In the genomic region with DNA sequence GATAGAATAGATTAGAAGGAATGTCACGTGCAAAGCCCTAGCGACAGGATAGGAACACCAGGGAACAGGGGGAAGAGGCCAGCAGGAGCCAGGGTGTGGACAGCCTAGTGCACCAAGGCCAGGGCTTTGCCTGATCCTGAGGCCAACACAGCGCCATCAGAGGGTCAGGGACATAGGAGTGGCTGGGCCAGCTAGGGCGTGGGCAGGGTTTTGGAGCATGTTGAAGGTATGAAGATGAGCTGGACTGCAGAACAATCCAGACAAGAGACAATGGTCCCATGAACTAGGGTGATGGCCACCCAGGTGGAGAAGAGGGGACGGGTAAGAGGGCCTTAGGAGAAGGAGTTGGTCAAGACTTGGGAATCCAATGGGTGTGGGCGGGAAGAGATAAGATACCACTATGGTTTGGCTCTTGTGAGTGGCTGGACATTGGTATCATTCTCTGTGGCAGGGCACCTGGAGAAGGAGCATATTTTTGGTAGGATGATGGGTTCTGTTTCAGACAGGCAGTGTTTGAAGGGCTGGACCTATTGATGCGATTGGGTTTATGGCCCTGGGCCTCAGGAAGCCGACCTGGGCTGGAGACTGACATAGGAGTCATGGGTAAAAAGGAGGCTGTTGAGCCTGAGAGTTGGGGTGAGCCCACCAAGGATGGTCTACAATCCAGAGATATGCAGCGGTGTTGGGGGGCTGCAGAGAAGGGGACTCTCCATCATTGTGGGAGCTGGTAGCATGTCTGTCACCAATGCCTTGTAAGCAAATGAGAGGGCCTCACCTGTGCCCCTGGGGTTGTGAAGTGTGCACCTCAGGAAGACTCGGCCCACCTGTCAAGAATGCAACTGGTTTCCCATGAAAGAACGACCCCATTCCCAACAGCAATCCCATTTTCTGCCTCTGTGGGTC, we compare ENCODE assay signal across 19 cellular contexts. TPM values are rescaled to one million over a fixed set of nuclear protein-coding genes. Genes with fewer than 3 reads are reported as not detected.
"Had no signal": no experiment of that assay in that cellular context is flagged by ENCODE, and none has a peak within 500 bp of the region (broad histone marks: within the 10 kb centered on the region; RNA-seq: fewer than 3 reads in every experiment).

No MANE protein-coding gene starts in this region.

- H3K36me3 ChIP-seq: heart left ventricle, left lung had no signal

- H3K9me3 ChIP-seq: heart left ventricle, left lung, psoas muscle, testis had no signal

- DNase-seq: activated CD4-positive, alpha-beta T cell treated with anti-CD3 and anti-CD28 coated beads, Interleukin-2, amount 50 U/mL, for 48 hours; activated CD8-positive, alpha-beta memory T cell treated with anti-CD3 and anti-CD28 coated beads, Interleukin-2, amount 10 ng/mL, durations not matched to agents 7 days and 5 days; activated gamma-delta T cell; activated T-cell treated with anti-CD3 and anti-CD28 coated beads, Interleukin-2, amount 50 U/mL, for 4 hours; amygdala; nucleus accumbens; stimulated activated CD4-positive, alpha-beta T cell treated with anti-CD3 and anti-CD28 coated beads, Interleukin-4, amount 100 ng/mL, for 1 hour; stimulated activated CD8-positive, alpha-beta memory T cell treated with anti-CD3 and anti-CD28 coated beads, Interleukin-4, amount 100 ng/mL, for 48 hours; stimulated activated naive CD8-positive, alpha-beta T cell treated with anti-CD3 and anti-CD28 coated beads, Interleukin-15, Interleukin-2, amounts not matched to agents 100 U/mL and 50 U/mL, for 24 hours; testis had no signal

- FAIRE-seq: islet of Langerhans, urothelium cell line had no signal

- H3K27ac ChIP-seq: left lung, psoas muscle, testis had no signal

- H3K27ac Mint-ChIP-seq: activated CD8-positive, alpha-beta memory T cell treated with anti-CD3 and anti-CD28 coated beads, Interleukin-2, amount 10 ng/mL, durations not matched to agents 7 days and 5 days had no signal

- H3K36me3 Mint-ChIP-seq: activated CD8-positive, alpha-beta memory T cell treated with anti-CD3 and anti-CD28 coated beads, Interleukin-2, amount 10 ng/mL, durations not matched to agents 7 days and 5 days; activated naive CD8-positive, alpha-beta T cell had no signal

- H3K4me3 Mint-ChIP-seq: activated CD8-positive, alpha-beta memory T cell treated with anti-CD3 and anti-CD28 coated beads, Interleukin-2, amount 10 ng/mL, durations not matched to agents 7 days and 5 days had no signal

- H3K4me3 ChIP-seq: heart left ventricle, left lung, psoas muscle, testis had no signal

- ATAC-seq: activated CD4-positive, CD25-positive, alpha-beta regulatory T cell treated with anti-CD3 and anti-CD28 coated beads, Interleukin-2, amount 50 U/mL, for 24 hours; activated CD8-positive, alpha-beta memory T cell treated with anti-CD3 and anti-CD28 coated beads, Interleukin-2, amount 10 ng/mL, durations not matched to agents 7 days and 5 days; activated T-cell treated with anti-CD3 and anti-CD28 coated beads, Interleukin-2, amount 50 U/mL, for 4 hours; esophagus mucosa; heart left ventricle; left lung; psoas muscle; stimulated activated naive CD8-positive, alpha-beta T cell treated with anti-CD3 and anti-CD28 coated beads, Interleukin-15, Interleukin-2, amounts not matched to agents 100 U/mL and 50 U/mL, for 24 hours had no signal

- H3K27me3 ChIP-seq: dorsolateral prefrontal cortex, left lung, testis had no signal

- H3K9me3 Mint-ChIP-seq: activated T-cell treated with anti-CD3 and anti-CD28 coated beads, Interleukin-2, amount 50 U/mL, for 4 hours had no signal

RNA-seq across cellular contexts. Expression of gene GDF7, which starts 14.0 kb away (rescaled TPM):
- total RNA-seq: activated CD8-positive, alpha-beta memory T cell treated with anti-CD3 and anti-CD28 coated beads, Interleukin-2, amount 10 ng/mL, durations not matched to agents 7 days and 5 days had no signal
